In genomic region chr2:150548527-150548926, GRCh38 we compare ENCODE assay signal across 10 cellular contexts.
DNase-seq lines count a peak whose midpoint lies in the region; ATAC-seq, FAIRE-seq and TF ChIP-seq lines count a peak whose summit lies in the region.
"Had no signal": no experiment of that assay in that cellular context is flagged by ENCODE, and none has a peak within 500 bp of the region (broad histone marks: within the 10 kb centered on the region; RNA-seq: fewer than 3 reads in every experiment).

No MANE protein-coding gene starts in this region.

- POLR2A ChIA-PET in activated CD8-positive, alpha-beta T cell treated with anti-CD3 and anti-CD28 coated beads for 36 hours (lab: Charles Lee) = no interaction called here
- POLR2A ChIA-PET in activated CD8-positive, alpha-beta T cell treated with anti-CD3 and anti-CD28 coated beads, Interleukin-2, amount 10 ng/mL, durations not matched to agents 7 days and 5 days (lab: Charles Lee) = interaction anchor here (0.6 kb wide), 1 partner anchor 9 kb away, joined by 3 read pairs; no protein-coding TSS in a partner anchor

- no peak for TF ChIP-seq CTCF in activated CD8-positive, alpha-beta T cell treated with anti-CD3 and anti-CD28 coated beads for 36 hours (IDR thresholded peaks at IDR 0.05)

- H3K27me3 Mint-ChIP-seq in activated CD8-positive, alpha-beta T cell treated with anti-CD3 and anti-CD28 coated beads for 36 hours = no peaks in the 10 kb centered on the region
- H3K27me3 Mint-ChIP-seq in activated CD8-positive, alpha-beta T cell treated with anti-CD3 and anti-CD28 coated beads, Interleukin-2, amount 10 ng/mL, durations not matched to agents 7 days and 5 days (ENCODE audit: low read depth) = no peaks in the 10 kb centered on the region
- H3K27me3 Mint-ChIP-seq: dendritic cell treated with granulocyte-macrophage colony-stimulating factor and Interleukin-4, amounts not matched to agents 40 ng/mL and 50 ng/mL, for 4 days had no signal

- H3K27ac Mint-ChIP-seq in activated CD8-positive, alpha-beta T cell treated with anti-CD3 and anti-CD28 coated beads for 36 hours = no peak overlapping the region
- no peak overlapping the region for H3K27ac Mint-ChIP-seq in activated CD8-positive, alpha-beta T cell treated with anti-CD3 and anti-CD28 coated beads, Interleukin-2, amount 10 ng/mL, durations not matched to agents 7 days and 5 days
- H3K27ac Mint-ChIP-seq: dendritic cell treated with granulocyte-macrophage colony-stimulating factor and Interleukin-4, amounts not matched to agents 40 ng/mL and 50 ng/mL, for 4 days had no signal

- H3K36me3 Mint-ChIP-seq in activated CD8-positive, alpha-beta T cell treated with anti-CD3 and anti-CD28 coated beads for 36 hours (ENCODE audit: low read depth) = no peaks in the 10 kb centered on the region
- H3K36me3 Mint-ChIP-seq in activated CD8-positive, alpha-beta T cell treated with anti-CD3 and anti-CD28 coated beads, Interleukin-2, amount 10 ng/mL, durations not matched to agents 7 days and 5 days (ENCODE audit: low read depth) = no peaks in the 10 kb centered on the region

- intact Hi-C loops in activated CD8-positive, alpha-beta T cell treated with anti-CD3 and anti-CD28 coated beads for 36 hours (cut with micrococcal nuclease) = no loop called here

- no peaks in the 10 kb centered on the region for H3K9me3 Mint-ChIP-seq in activated CD8-positive, alpha-beta T cell treated with anti-CD3 and anti-CD28 coated beads for 36 hours
- no peaks in the 10 kb centered on the region for H3K9me3 Mint-ChIP-seq in activated CD8-positive, alpha-beta T cell treated with anti-CD3 and anti-CD28 coated beads, Interleukin-2, amount 10 ng/mL, durations not matched to agents 7 days and 5 days (ENCODE audit: insufficient read depth)
- H3K9me3 Mint-ChIP-seq: dendritic cell treated with granulocyte-macrophage colony-stimulating factor and Interleukin-4, amounts not matched to agents 40 ng/mL and 50 ng/mL, for 4 days had no signal

- CTCF ChIA-PET in activated CD8-positive, alpha-beta T cell treated with anti-CD3 and anti-CD28 coated beads for 36 hours (lab: Charles Lee) = no interaction called here
- CTCF ChIA-PET in activated CD8-positive, alpha-beta T cell treated with anti-CD3 and anti-CD28 coated beads, Interleukin-2, amount 10 ng/mL, durations not matched to agents 7 days and 5 days (lab: Charles Lee) = no interaction called here

- DNase-seq in activated CD8-positive, alpha-beta T cell treated with anti-CD3 and anti-CD28 coated beads for 36 hours = peak; percentile 4
- no peak for DNase-seq in activated CD8-positive, alpha-beta T cell treated with anti-CD3 and anti-CD28 coated beads, Interleukin-2, amount 10 ng/mL, durations not matched to agents 7 days and 5 days
- peak; percentile 47 for DNase-seq in M059J (ENCODE audit: low read depth)
- peak; percentile 25 for DNase-seq in cerebellar cortex (ENCODE audit: low spot score)
- DNase-seq in urothelium cell line (ENCODE audit: low spot score) = peak; percentile 18
- DNase-seq in DMS79 treated with DMSO at 0.1 percent for 48 hours (lab: John Stamatoyannopoulos, UW) = no peak
- no peak for DNase-seq in stimulated activated naive CD4-positive, alpha-beta T cell treated with Interleukin-2 at 50 U/mL for 16 hours (lab: John Stamatoyannopoulos, UW)
- DNase-seq: ovary had no signal

- no peaks in the 10 kb centered on the region for H3K4me1 Mint-ChIP-seq in activated CD8-positive, alpha-beta T cell treated with anti-CD3 and anti-CD28 coated beads for 36 hours (ENCODE audit: low read depth)
- H3K4me1 Mint-ChIP-seq in activated CD8-positive, alpha-beta T cell treated with anti-CD3 and anti-CD28 coated beads, Interleukin-2, amount 10 ng/mL, durations not matched to agents 7 days and 5 days (ENCODE audit: low read depth) = no peaks in the 10 kb centered on the region

- no peak for ATAC-seq in activated CD8-positive, alpha-beta T cell treated with anti-CD3 and anti-CD28 coated beads for 36 hours
- no peak for ATAC-seq in activated CD8-positive, alpha-beta T cell treated with anti-CD3 and anti-CD28 coated beads, Interleukin-2, amount 10 ng/mL, durations not matched to agents 7 days and 5 days
- no peak for ATAC-seq in HG03378 (IDR thresholded peaks at IDR 0.05; ENCODE audit: unreplicated experiment)

- no peak for FAIRE-seq in urothelium cell line (lab: Jason Lieb, UNC)

- H3K4me3 Mint-ChIP-seq in activated CD8-positive, alpha-beta T cell treated with anti-CD3 and anti-CD28 coated beads for 36 hours = no peak overlapping the region
- H3K4me3 Mint-ChIP-seq in activated CD8-positive, alpha-beta T cell treated with anti-CD3 and anti-CD28 coated beads, Interleukin-2, amount 10 ng/mL, durations not matched to agents 7 days and 5 days = no peak overlapping the region
- H3K4me3 Mint-ChIP-seq: dendritic cell treated with granulocyte-macrophage colony-stimulating factor and Interleukin-4, amounts not matched to agents 40 ng/mL and 50 ng/mL, for 4 days had no signal

Comparison
In these comparisons a context has a peak if more than half of its experiments do, and no peak if none do; other contexts are left out.
1. DNase-seq: peak in activated CD8-positive, alpha-beta T cell treated with anti-CD3 and anti-CD28 coated beads for 36 hours (single experiment), M059J (single experiment), cerebellar cortex (single experiment) and urothelium cell line (single experiment); none in activated CD8-positive, alpha-beta T cell treated with anti-CD3 and anti-CD28 coated beads, Interleukin-2, amount 10 ng/mL, durations not matched to agents 7 days and 5 days (single experiment), DMS79 treated with DMSO at 0.1 percent for 48 hours (single experiment) and stimulated activated naive CD4-positive, alpha-beta T cell treated with Interleukin-2 at 50 U/mL for 16 hours (single experiment).